In the genomic region with DNA sequence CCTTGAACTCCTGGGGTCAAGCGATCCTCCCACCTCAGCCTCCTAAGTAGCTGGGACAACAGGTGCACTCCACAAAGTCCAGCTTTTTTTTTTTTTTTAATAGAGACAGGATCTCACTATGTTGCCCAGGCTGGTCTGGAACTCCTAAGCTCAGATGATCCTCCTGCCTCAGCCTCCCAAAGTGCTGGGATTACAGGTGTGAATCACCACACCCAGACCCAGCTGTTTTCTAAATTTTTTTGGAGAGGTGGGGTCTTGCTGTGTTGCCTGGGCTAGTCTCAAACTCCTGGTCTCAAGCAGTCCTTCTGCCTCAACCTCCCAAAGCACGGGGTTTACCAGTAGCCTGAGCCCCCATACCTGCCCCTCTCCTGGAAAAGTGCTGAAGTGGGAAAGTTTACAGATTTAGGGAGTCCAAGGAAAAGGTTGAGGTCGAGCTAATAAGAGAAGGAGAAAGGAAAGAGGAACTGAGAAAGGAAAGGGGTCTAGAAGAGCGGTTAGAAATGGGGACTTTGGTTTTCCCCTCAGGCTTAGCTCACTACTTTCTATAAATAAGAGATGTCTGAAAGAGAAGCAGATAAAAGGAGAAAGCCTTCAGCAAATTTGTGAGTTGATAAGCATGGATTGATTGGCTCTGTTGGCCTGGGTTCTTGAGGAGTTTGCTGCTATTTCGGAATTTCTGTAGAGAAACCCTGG, we compare ENCODE assay signal across 12 cellular contexts. TPM values are rescaled to one million over a fixed set of nuclear protein-coding genes. Genes with fewer than 3 reads are reported as not detected.
DNase-seq lines count a peak whose midpoint lies in the region; ATAC-seq, FAIRE-seq and TF ChIP-seq lines count a peak whose summit lies in the region.
"Had no signal": no experiment of that assay in that cellular context is flagged by ENCODE, and none has a peak within 500 bp of the region (broad histone marks: within the 10 kb centered on the region; RNA-seq: fewer than 3 reads in every experiment).

No MANE protein-coding gene starts in this region.

- FAIRE-seq in small intestine (lab: Jason Lieb, UNC): no peak

- WGBS in small intestine, 3 donors: 69 to 77% (median 75%) methylated on average over 5 of the region's 5 CpGs
- WGBS in suprapubic skin: 81% methylated on average over 5 of the region's 5 CpGs

- H3K4me1 ChIP-seq in small intestine (ENCODE audit: control insufficient read depth in 2 of 2, insufficient read depth in 1 of 2, low read depth in 1 of 2, low read length in 1 of 2) (peaks cover 0 to 4% of the 10 kb centered on the region in 2 donors), suprapubic skin (peaks cover 17% of the 10 kb centered on the region)
- H3K4me1 ChIP-seq: testis had no signal

- intact Hi-C loops in activated CD8-positive, alpha-beta T cell treated with anti-CD3 and anti-CD28 coated beads for 36 hours (cut with micrococcal nuclease): no loop called here

- TF ChIP-seq EP300 in suprapubic skin (IDR thresholded peaks at IDR 0.05): no peak

- H3K9me3 Mint-ChIP-seq in activated CD8-positive, alpha-beta T cell treated with anti-CD3 and anti-CD28 coated beads for 36 hours: no peaks in the 10 kb centered on the region
- H3K9me3 Mint-ChIP-seq in activated CD8-positive, alpha-beta T cell treated with anti-CD3 and anti-CD28 coated beads, Interleukin-2, amount 10 ng/mL, durations not matched to agents 7 days and 5 days (ENCODE audit: insufficient read depth): no peaks in the 10 kb centered on the region
- peaks cover 0 to 2% of the 10 kb centered on the region in 2 donors for H3K9me3 Mint-ChIP-seq in stimulated activated naive B cell treated with anti-CD40 and anti-IgM and Interleukin-4, amounts not matched to agents 10 μg/mL and 1 μg/mL and 100 μg/mL, for 72 hours
- H3K9me3 Mint-ChIP-seq in activated CD4-positive, alpha-beta memory T cell treated with anti-CD3 and anti-CD28 coated beads, Interleukin-2, amount 10 ng/mL, durations not matched to agents 7 days and 5 days: no peaks in the 10 kb centered on the region

- DNase-seq in activated CD8-positive, alpha-beta T cell treated with anti-CD3 and anti-CD28 coated beads for 36 hours: no peak
- no peak for DNase-seq in activated CD8-positive, alpha-beta T cell treated with anti-CD3 and anti-CD28 coated beads, Interleukin-2, amount 10 ng/mL, durations not matched to agents 7 days and 5 days
- DNase-seq in KBM-7 (peak; percentile 78), small intestine (no peak), suprapubic skin (ENCODE audit: low spot score in 2 of 2) (no peak)
- no peak for DNase-seq in stimulated activated naive B cell treated with anti-CD40 and anti-IgM and Interleukin-4, amounts not matched to agents 10 μg/mL and 1 μg/mL and 100 μg/mL, for 72 hours
- DNase-seq in activated CD4-positive, alpha-beta memory T cell treated with anti-CD3 and anti-CD28 coated beads, Interleukin-2, amount 10 ng/mL, durations not matched to agents 7 days and 5 days: no peak
- DNase-seq: NCI-H1436 treated with DMSO at 0.1 percent for 48 hours; stimulated activated CD4-positive, alpha-beta T cell treated with anti-CD3 and anti-CD28 coated beads, Interleukin-12 subunit alpha, Interleukin-12 subunit beta, amount 100 ng/mL, for 4 hours; testis had no signal

- H3K9me3 ChIP-seq in small intestine (ENCODE audit: control insufficient read depth, low read depth): no peaks in the 10 kb centered on the region
- no peaks in the 10 kb centered on the region for H3K9me3 ChIP-seq in suprapubic skin
- H3K9me3 ChIP-seq: testis had no signal

- in situ Hi-C loops in KBM-7 (cut with MboI; ENCODE audit: low pct_unique_long_range_greater_than_20kb, low sequenced_read_pairs): no loop called here

- H3K27ac ChIP-seq in small intestine (ENCODE audit: low read depth in 1 of 2, low read length in 1 of 2): no peak overlapping the region
- no peak overlapping the region for H3K27ac ChIP-seq in suprapubic skin
- H3K27ac ChIP-seq: 22Rv1, testis had no signal

- no peak overlapping the region for H3K4me3 ChIP-seq in small intestine (ENCODE audit: low read depth in 1 of 2, low read length in 2 of 2)
- H3K4me3 ChIP-seq in suprapubic skin: no peak overlapping the region
- H3K4me3 ChIP-seq: testis had no signal

- H3K27ac Mint-ChIP-seq in activated CD8-positive, alpha-beta T cell treated with anti-CD3 and anti-CD28 coated beads for 36 hours: peak overlapping the region; percentile 13
- H3K27ac Mint-ChIP-seq in activated CD8-positive, alpha-beta T cell treated with anti-CD3 and anti-CD28 coated beads, Interleukin-2, amount 10 ng/mL, durations not matched to agents 7 days and 5 days: no peak overlapping the region
- H3K27ac Mint-ChIP-seq in stimulated activated naive B cell treated with anti-CD40 and anti-IgM and Interleukin-4, amounts not matched to agents 10 μg/mL and 1 μg/mL and 100 μg/mL, for 72 hours: peak overlapping the region; percentile 3
- no peak overlapping the region for H3K27ac Mint-ChIP-seq in activated CD4-positive, alpha-beta memory T cell treated with anti-CD3 and anti-CD28 coated beads, Interleukin-2, amount 10 ng/mL, durations not matched to agents 7 days and 5 days

- POLR2A ChIA-PET in activated CD8-positive, alpha-beta T cell treated with anti-CD3 and anti-CD28 coated beads for 36 hours (lab: Charles Lee): interaction anchor here (0.9 to 1.2 kb wide), 2 partner anchors 10 to 88 kb away, joined by 3 read pairs; no protein-coding TSS in a partner anchor
- POLR2A ChIA-PET in activated CD8-positive, alpha-beta T cell treated with anti-CD3 and anti-CD28 coated beads, Interleukin-2, amount 10 ng/mL, durations not matched to agents 7 days and 5 days (lab: Charles Lee): interaction anchor here (3.2 kb wide), 1 partner anchor 87 kb away, joined by 11 read pairs; the partner anchor contains the start of genes NKIRAS1 and RPL15
- POLR2A ChIA-PET in activated CD4-positive, alpha-beta memory T cell treated with anti-CD3 and anti-CD28 coated beads, Interleukin-2, amount 10 ng/mL, durations not matched to agents 7 days and 5 days (lab: Charles Lee): interaction anchor here (1.2 kb wide), 1 partner anchor 18 kb away, joined by 4 read pairs; no protein-coding TSS in a partner anchor

- no peak for TF ChIP-seq CTCF in activated CD8-positive, alpha-beta T cell treated with anti-CD3 and anti-CD28 coated beads for 36 hours (IDR thresholded peaks at IDR 0.05)
- no peak for TF ChIP-seq CTCF in suprapubic skin (IDR thresholded peaks at IDR 0.05)

- no peak for ATAC-seq in activated CD8-positive, alpha-beta T cell treated with anti-CD3 and anti-CD28 coated beads for 36 hours
- no peak for ATAC-seq in activated CD8-positive, alpha-beta T cell treated with anti-CD3 and anti-CD28 coated beads, Interleukin-2, amount 10 ng/mL, durations not matched to agents 7 days and 5 days
- peak; percentile 73 for ATAC-seq in HG02798 (IDR thresholded peaks at IDR 0.05; ENCODE audit: poor library complexity, unreplicated experiment)
- ATAC-seq in stimulated activated naive B cell treated with anti-CD40 and anti-IgM and Interleukin-4, amounts not matched to agents 10 μg/mL and 1 μg/mL and 100 μg/mL, for 72 hours (replicated peaks): peak; percentile 86

- peaks cover 55% of the 10 kb centered on the region for H3K4me1 Mint-ChIP-seq in activated CD8-positive, alpha-beta T cell treated with anti-CD3 and anti-CD28 coated beads for 36 hours (ENCODE audit: low read depth)
- peaks cover 21% of the 10 kb centered on the region for H3K4me1 Mint-ChIP-seq in activated CD8-positive, alpha-beta T cell treated with anti-CD3 and anti-CD28 coated beads, Interleukin-2, amount 10 ng/mL, durations not matched to agents 7 days and 5 days (ENCODE audit: low read depth)
- H3K4me1 Mint-ChIP-seq in stimulated activated naive B cell treated with anti-CD40 and anti-IgM and Interleukin-4, amounts not matched to agents 10 μg/mL and 1 μg/mL and 100 μg/mL, for 72 hours: peaks cover 44 to 76% of the 10 kb centered on the region in 2 donors
- peaks cover 23% of the 10 kb centered on the region for H3K4me1 Mint-ChIP-seq in activated CD4-positive, alpha-beta memory T cell treated with anti-CD3 and anti-CD28 coated beads, Interleukin-2, amount 10 ng/mL, durations not matched to agents 7 days and 5 days

- TF ChIP-seq POLR2A in suprapubic skin (IDR thresholded peaks at IDR 0.05): no peak

- H3K36me3 ChIP-seq in small intestine (ENCODE audit: control insufficient read depth in 2 of 2, insufficient read depth in 2 of 2, low read length in 2 of 2) (no peaks in the 10 kb centered on the region), suprapubic skin (no peaks in the 10 kb centered on the region)

- no peaks in the 10 kb centered on the region for H3K27me3 Mint-ChIP-seq in activated CD8-positive, alpha-beta T cell treated with anti-CD3 and anti-CD28 coated beads for 36 hours
- no peaks in the 10 kb centered on the region for H3K27me3 Mint-ChIP-seq in activated CD8-positive, alpha-beta T cell treated with anti-CD3 and anti-CD28 coated beads, Interleukin-2, amount 10 ng/mL, durations not matched to agents 7 days and 5 days (ENCODE audit: low read depth)
- H3K27me3 Mint-ChIP-seq in stimulated activated naive B cell treated with anti-CD40 and anti-IgM and Interleukin-4, amounts not matched to agents 10 μg/mL and 1 μg/mL and 100 μg/mL, for 72 hours: no peaks in the 10 kb centered on the region
- H3K27me3 Mint-ChIP-seq in activated CD4-positive, alpha-beta memory T cell treated with anti-CD3 and anti-CD28 coated beads, Interleukin-2, amount 10 ng/mL, durations not matched to agents 7 days and 5 days: no peaks in the 10 kb centered on the region

- H3K36me3 Mint-ChIP-seq in activated CD8-positive, alpha-beta T cell treated with anti-CD3 and anti-CD28 coated beads for 36 hours (ENCODE audit: low read depth): peaks cover 9% of the 10 kb centered on the region
- H3K36me3 Mint-ChIP-seq in activated CD8-positive, alpha-beta T cell treated with anti-CD3 and anti-CD28 coated beads, Interleukin-2, amount 10 ng/mL, durations not matched to agents 7 days and 5 days (ENCODE audit: low read depth): peaks cover 9% of the 10 kb centered on the region
- H3K36me3 Mint-ChIP-seq in stimulated activated naive B cell treated with anti-CD40 and anti-IgM and Interleukin-4, amounts not matched to agents 10 μg/mL and 1 μg/mL and 100 μg/mL, for 72 hours: peaks cover 7 to 19% of the 10 kb centered on the region in 2 donors
- H3K36me3 Mint-ChIP-seq in activated CD4-positive, alpha-beta memory T cell treated with anti-CD3 and anti-CD28 coated beads, Interleukin-2, amount 10 ng/mL, durations not matched to agents 7 days and 5 days (ENCODE audit: low read depth): peaks cover 5% of the 10 kb centered on the region

- H3K4me3 Mint-ChIP-seq in activated CD8-positive, alpha-beta T cell treated with anti-CD3 and anti-CD28 coated beads for 36 hours: no peak overlapping the region
- H3K4me3 Mint-ChIP-seq in activated CD8-positive, alpha-beta T cell treated with anti-CD3 and anti-CD28 coated beads, Interleukin-2, amount 10 ng/mL, durations not matched to agents 7 days and 5 days: no peak overlapping the region
- H3K4me3 Mint-ChIP-seq in stimulated activated naive B cell treated with anti-CD40 and anti-IgM and Interleukin-4, amounts not matched to agents 10 μg/mL and 1 μg/mL and 100 μg/mL, for 72 hours: peak overlapping the region in 1 of 2 donors; percentile 33
- H3K4me3 Mint-ChIP-seq in activated CD4-positive, alpha-beta memory T cell treated with anti-CD3 and anti-CD28 coated beads, Interleukin-2, amount 10 ng/mL, durations not matched to agents 7 days and 5 days: no peak overlapping the region

- CTCF ChIA-PET in activated CD8-positive, alpha-beta T cell treated with anti-CD3 and anti-CD28 coated beads for 36 hours (lab: Charles Lee): no interaction called here
- CTCF ChIA-PET in activated CD8-positive, alpha-beta T cell treated with anti-CD3 and anti-CD28 coated beads, Interleukin-2, amount 10 ng/mL, durations not matched to agents 7 days and 5 days (lab: Charles Lee): interaction anchor here (1.3 kb wide), 1 partner anchor 10 kb away, joined by 3 read pairs; no protein-coding TSS in a partner anchor
- CTCF ChIA-PET in activated CD4-positive, alpha-beta memory T cell treated with anti-CD3 and anti-CD28 coated beads, Interleukin-2, amount 10 ng/mL, durations not matched to agents 7 days and 5 days (lab: Charles Lee): no interaction called here

- no peaks in the 10 kb centered on the region for H3K27me3 ChIP-seq in small intestine (ENCODE audit: control insufficient read depth in 2 of 2, insufficient read depth in 2 of 2, low read length in 2 of 2)
- no peaks in the 10 kb centered on the region for H3K27me3 ChIP-seq in suprapubic skin
- H3K27me3 ChIP-seq: testis had no signal

RNA-seq across cellular contexts. Expression of gene UBE2E1, which starts 23.6 kb away (rescaled TPM):
- 10 to 100 TPM; 79.0 to 80.3 TPM for total RNA-seq in activated CD8-positive, alpha-beta T cell treated with anti-CD3 and anti-CD28 coated beads for 36 hours
- 10 to 100 TPM; 54.0 to 54.9 TPM for total RNA-seq in activated CD8-positive, alpha-beta T cell treated with anti-CD3 and anti-CD28 coated beads, Interleukin-2, amount 10 ng/mL, durations not matched to agents 7 days and 5 days
- 10 to 100 TPM; 52.4 to 81.2 (median 55.7) TPM for polyA plus RNA-seq in small intestine
- total RNA-seq in suprapubic skin: 100 to 1,000 TPM in 2 of 4 donors, 10 to 100 TPM in 2; 73.0 to 119 (median 94.6) TPM
- total RNA-seq in activated CD4-positive, alpha-beta memory T cell treated with anti-CD3 and anti-CD28 coated beads, Interleukin-2, amount 10 ng/mL, durations not matched to agents 7 days and 5 days: 10 to 100 TPM; 64.0 to 72.8 TPM

Comparison
In these comparisons a context has a peak if more than half of its experiments do, and no peak if none do; other contexts are left out.
1. H3K27ac Mint-ChIP-seq: peak in activated CD8-positive, alpha-beta T cell treated with anti-CD3 and anti-CD28 coated beads for 36 hours (single experiment) and stimulated activated naive B cell treated with anti-CD40 and anti-IgM and Interleukin-4, amounts not matched to agents 10 μg/mL and 1 μg/mL and 100 μg/mL, for 72 hours (single experiment); none in activated CD8-positive, alpha-beta T cell treated with anti-CD3 and anti-CD28 coated beads, Interleukin-2, amount 10 ng/mL, durations not matched to agents 7 days and 5 days (single experiment) and activated CD4-positive, alpha-beta memory T cell treated with anti-CD3 and anti-CD28 coated beads, Interleukin-2, amount 10 ng/mL, durations not matched to agents 7 days and 5 days (single experiment).
2. ATAC-seq: peak in HG02798 (single experiment) and stimulated activated naive B cell treated with anti-CD40 and anti-IgM and Interleukin-4, amounts not matched to agents 10 μg/mL and 1 μg/mL and 100 μg/mL, for 72 hours (2 of 2); none in activated CD8-positive, alpha-beta T cell treated with anti-CD3 and anti-CD28 coated beads for 36 hours (single experiment) and activated CD8-positive, alpha-beta T cell treated with anti-CD3 and anti-CD28 coated beads, Interleukin-2, amount 10 ng/mL, durations not matched to agents 7 days and 5 days (single experiment).